In genomic region chrX:154541896-154542722, GRCh38 we compare ENCODE assay signal across 8 cellular contexts. TPM values are rescaled to one million over a fixed set of nuclear protein-coding genes. Genes with fewer than 3 reads are reported as not detected.
DNase-seq lines count a peak whose midpoint lies in the region; ATAC-seq and TF ChIP-seq lines count a peak whose summit lies in the region.

No MANE protein-coding gene starts in this region.

- intact Hi-C loops in Right ventricle myocardium superior (cut with DNase I): no loop called here

- H3K4me2 ChIP-seq in skeletal muscle satellite cell (ENCODE audit: low read length): peak overlapping the region; percentile 54

- TF ChIP-seq POLR2A in GM18505 (IDR thresholded peaks at IDR 0.05; ENCODE audit: borderline replicate concordance, extremely low read depth, insufficient read depth, insufficient read length): no peak

- peak overlapping the region; percentile 36 for H3K4me3 ChIP-seq in skeletal muscle satellite cell (ENCODE audit: low read length)

- H3K4me3 Mint-ChIP-seq in activated naive CD4-positive, alpha-beta T cell treated with anti-CD3 and anti-CD28 coated beads, Interleukin-2, amount 50 U/mL, for 24 hours: peak overlapping the region; percentile 91

- peaks cover 2% of the 10 kb centered on the region for H3K36me3 Mint-ChIP-seq in activated naive CD4-positive, alpha-beta T cell treated with anti-CD3 and anti-CD28 coated beads, Interleukin-2, amount 50 U/mL, for 24 hours

- no peaks in the 10 kb centered on the region for H3K27me3 ChIP-seq in skeletal muscle satellite cell (ENCODE audit: control insufficient read depth, insufficient read depth, low read length)

- H3K27ac Mint-ChIP-seq in activated naive CD4-positive, alpha-beta T cell treated with anti-CD3 and anti-CD28 coated beads, Interleukin-2, amount 50 U/mL, for 24 hours: peak overlapping the region; percentile 99

- H3K9me3 ChIP-seq in skeletal muscle satellite cell (replicated peaks; ENCODE audit: low read length): no peaks in the 10 kb centered on the region

- H3K9me3 Mint-ChIP-seq in activated naive CD4-positive, alpha-beta T cell treated with anti-CD3 and anti-CD28 coated beads, Interleukin-2, amount 50 U/mL, for 24 hours: no peaks in the 10 kb centered on the region

- H3K36me3 ChIP-seq in skeletal muscle satellite cell (ENCODE audit: insufficient read depth, low read length): peaks cover 29% of the 10 kb centered on the region

- H3K27me3 Mint-ChIP-seq in activated naive CD4-positive, alpha-beta T cell treated with anti-CD3 and anti-CD28 coated beads, Interleukin-2, amount 50 U/mL, for 24 hours: no peaks in the 10 kb centered on the region

- DNase-seq in DMS 273 (lab: John Stamatoyannopoulos, UW; ENCODE audit: unreplicated experiment): peak; percentile 64
- peak; percentile 58 to 70 for DNase-seq in NOMO-1 (lab: John Stamatoyannopoulos, UW; ENCODE audit: unreplicated experiment in 2 of 2)
- DNase-seq in Right ventricle myocardium superior: peak; percentile 83
- DNase-seq in DMS79 (lab: John Stamatoyannopoulos, UW): no peak
- DNase-seq in OCI-M2 (lab: John Stamatoyannopoulos, UW; ENCODE audit: unreplicated experiment): no peak

- H3K9ac ChIP-seq in skeletal muscle satellite cell (ENCODE audit: low read depth, low read length): peak overlapping the region; percentile 78

- peaks cover 37% of the 10 kb centered on the region for H3K4me1 ChIP-seq in skeletal muscle satellite cell (ENCODE audit: control insufficient read depth, insufficient read depth, low read length)

- ATAC-seq in Right ventricle myocardium superior (ENCODE audit: poor library complexity): peak; percentile 61
- ATAC-seq in GM18505 (IDR thresholded peaks at IDR 0.05; ENCODE audit: unreplicated experiment): no peak

- H3K4me1 Mint-ChIP-seq in activated naive CD4-positive, alpha-beta T cell treated with anti-CD3 and anti-CD28 coated beads, Interleukin-2, amount 50 U/mL, for 24 hours: peaks cover 31% of the 10 kb centered on the region

RNA-seq across cellular contexts. Expression of gene G6PD, which starts 4.5 kb away (rescaled TPM):
- 9.3 TPM for total RNA-seq in Right ventricle myocardium superior
- 120 and 121 TPM in 2 replicates for total RNA-seq in skeletal muscle satellite cell (2012; rRNA removed)

RNA-seq across cellular contexts. Expression of gene IKBKG, which starts 5.3 kb away (rescaled TPM):
- 15.6 TPM for total RNA-seq in Right ventricle myocardium superior
- total RNA-seq in skeletal muscle satellite cell (2012; rRNA removed): 16.4 and 18.8 TPM in 2 replicates

RNA-seq across cellular contexts. Expression of gene FAM3A, which starts 26.1 kb away (rescaled TPM):
- 51.3 TPM for total RNA-seq in Right ventricle myocardium superior
- total RNA-seq in skeletal muscle satellite cell (2012; rRNA removed): 35.4 and 40.3 TPM in 2 replicates

RNA-seq across cellular contexts. Expression of gene CTAG1A, which starts 42.8 kb away (rescaled TPM):
- not detected for total RNA-seq in Right ventricle myocardium superior
- not detected in 2 replicates for total RNA-seq in skeletal muscle satellite cell (2012; rRNA removed)

RNA-seq across cellular contexts. Expression of gene SLC10A3, which starts 51.7 kb away (rescaled TPM):
- 11.1 TPM for total RNA-seq in Right ventricle myocardium superior
- 29.7 and 35.4 TPM in 2 replicates for total RNA-seq in skeletal muscle satellite cell (2012; rRNA removed)

Comparison
In these comparisons a context has a peak if more than half of its experiments do, and no peak if none do; other contexts are left out.
1. DNase-seq: peak in DMS 273 (single experiment), NOMO-1 (2 of 2) and Right ventricle myocardium superior (single experiment); none in DMS79 (single experiment) and OCI-M2 (single experiment).